ENCODE assay signal across 1 cellular context in the genomic region with DNA sequence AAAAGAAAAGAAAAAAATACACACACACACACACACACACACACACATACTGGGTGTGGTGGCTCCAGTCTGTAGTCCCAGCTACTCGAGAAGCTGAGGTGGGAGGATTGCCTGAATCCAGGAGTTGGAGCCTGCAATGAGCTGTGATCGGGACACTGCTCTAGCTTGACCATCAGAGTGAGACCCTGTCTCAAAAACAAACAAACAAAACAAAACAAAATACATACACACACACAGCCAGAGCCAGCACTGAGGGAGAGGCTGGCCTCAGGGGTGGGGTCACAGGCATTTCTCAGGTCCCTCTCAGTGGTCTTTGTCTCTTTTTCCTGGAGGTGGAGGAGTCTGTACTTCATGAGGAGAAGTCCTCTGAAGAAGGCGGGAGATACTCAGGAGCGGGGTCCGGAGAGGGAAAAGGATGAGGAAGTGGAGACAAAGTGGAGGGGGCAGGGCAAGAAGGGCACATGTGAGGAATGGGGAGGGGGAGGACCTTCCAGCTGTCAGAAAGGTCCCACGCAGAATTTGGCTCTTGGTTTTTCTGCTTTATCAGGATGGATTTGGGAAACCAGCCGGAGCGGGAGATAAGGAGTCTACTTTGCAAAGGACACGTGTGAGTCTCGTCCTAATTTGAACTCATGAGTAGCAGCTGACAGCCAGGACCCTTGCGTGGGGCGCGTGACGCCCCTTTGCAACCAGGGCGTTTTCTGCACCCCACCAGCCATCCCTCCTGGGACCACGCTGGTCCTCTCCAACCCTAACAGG.
TF ChIP-seq lines count a peak whose summit lies in the region.

No MANE protein-coding gene starts in this region.

TF ChIP-seq in K562, 482 proteins besides CTCF, POLR2A, EP300 and RAD21 (continued from another document and continues in another):
- TF ChIP-seq, protein P1, sequence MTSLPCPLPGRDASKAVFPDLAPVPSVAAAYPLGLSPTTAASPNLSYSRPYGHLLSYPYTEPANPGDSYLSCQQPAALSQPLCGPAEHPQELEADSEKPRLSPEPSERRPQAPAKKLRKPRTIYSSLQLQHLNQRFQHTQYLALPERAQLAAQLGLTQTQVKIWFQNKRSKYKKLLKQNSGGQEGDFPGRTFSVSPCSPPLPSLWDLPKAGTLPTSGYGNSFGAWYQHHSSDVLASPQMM (CRISPR knock-in tag; IDR thresholded peaks at IDR 0.05), result no peak
- TF ChIP-seq RHOXF2B (CRISPR knock-in tag; conservative IDR thresholded peaks at IDR 0.05), result no peak
- TF ChIP-seq CTBP1 (IDR thresholded peaks at IDR 0.05; ENCODE audit: borderline replicate concordance), result peak; percentile 68; the same call in 1 of the 2 replicates
- peak in 1 of 2 experiments; percentile 38; a peak in 1 of 4 replicates for TF ChIP-seq KDM1A (IDR thresholded peaks at IDR 0.05)
- TF ChIP-seq HBP1 (CRISPR knock-in tag; IDR thresholded peaks at IDR 0.05), result no peak
- no peak for TF ChIP-seq PTTG1 (tag; IDR thresholded peaks at IDR 0.05; ENCODE audit: low read depth)
- no peak for TF ChIP-seq PURB (CRISPR knock-in tag; IDR thresholded peaks at IDR 0.05; ENCODE audit: low read depth)
- no peak for TF ChIP-seq RBM25 (IDR thresholded peaks at IDR 0.05; ENCODE audit: low read depth, low read length, severe bottlenecking)
- TF ChIP-seq SP1 (CRISPR knock-in tag; IDR thresholded peaks at IDR 0.05), result no peak; the same call in 1 of the 2 replicates
- no peak for TF ChIP-seq ZNF311 (CRISPR knock-in tag; IDR thresholded peaks at IDR 0.05)
- TF ChIP-seq MBD1 (CRISPR knock-in tag; IDR thresholded peaks at IDR 0.05), result no peak
- TF ChIP-seq, protein P2, sequence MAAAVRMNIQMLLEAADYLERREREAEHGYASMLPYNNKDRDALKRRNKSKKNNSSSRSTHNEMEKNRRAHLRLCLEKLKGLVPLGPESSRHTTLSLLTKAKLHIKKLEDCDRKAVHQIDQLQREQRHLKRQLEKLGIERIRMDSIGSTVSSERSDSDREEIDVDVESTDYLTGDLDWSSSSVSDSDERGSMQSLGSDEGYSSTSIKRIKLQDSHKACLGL (CRISPR knock-in tag; IDR thresholded peaks at IDR 0.05; ENCODE audit: borderline replicate concordance, poor library complexity, severe bottlenecking), result no peak
- TF ChIP-seq CHD2 (IDR thresholded peaks at IDR 0.05; ENCODE audit: low read depth, low read length), result no peak
- TF ChIP-seq ZNF830 (CRISPR knock-in tag; IDR thresholded peaks at IDR 0.05), result no peak
- TF ChIP-seq MLX (CRISPR knock-in tag; conservative IDR thresholded peaks at IDR 0.05), result no peak
- TF ChIP-seq NFYB (IDR thresholded peaks at IDR 0.05; ENCODE audit: extremely low read depth, insufficient read length), result no peak
- TF ChIP-seq JUN (IDR thresholded peaks at IDR 0.05; ENCODE audit: borderline replicate concordance, low read depth, low read length), result peak; percentile 46; the same call in 1 of the 2 replicates
- TF ChIP-seq JUN (CRISPR knock-in tag; IDR thresholded peaks at IDR 0.05; ENCODE audit: borderline replicate concordance), result no peak
- no peak for TF ChIP-seq FIP1L1 (IDR thresholded peaks at IDR 0.05; ENCODE audit: low read depth, low read length, poor library complexity, severe bottlenecking)
- no peak for TF ChIP-seq GTF2B (IDR thresholded peaks at IDR 0.05; ENCODE audit: extremely low read depth, insufficient read length)
- no peak for TF ChIP-seq ZNF3 (CRISPR knock-in tag; IDR thresholded peaks at IDR 0.05)
- TF ChIP-seq KLF10 (CRISPR knock-in tag; IDR thresholded peaks at IDR 0.05), result no peak
- no peak for TF ChIP-seq POLR2AphosphoS2 (IDR thresholded peaks at IDR 0.05; ENCODE audit: low read length)
- TF ChIP-seq, protein P3, sequence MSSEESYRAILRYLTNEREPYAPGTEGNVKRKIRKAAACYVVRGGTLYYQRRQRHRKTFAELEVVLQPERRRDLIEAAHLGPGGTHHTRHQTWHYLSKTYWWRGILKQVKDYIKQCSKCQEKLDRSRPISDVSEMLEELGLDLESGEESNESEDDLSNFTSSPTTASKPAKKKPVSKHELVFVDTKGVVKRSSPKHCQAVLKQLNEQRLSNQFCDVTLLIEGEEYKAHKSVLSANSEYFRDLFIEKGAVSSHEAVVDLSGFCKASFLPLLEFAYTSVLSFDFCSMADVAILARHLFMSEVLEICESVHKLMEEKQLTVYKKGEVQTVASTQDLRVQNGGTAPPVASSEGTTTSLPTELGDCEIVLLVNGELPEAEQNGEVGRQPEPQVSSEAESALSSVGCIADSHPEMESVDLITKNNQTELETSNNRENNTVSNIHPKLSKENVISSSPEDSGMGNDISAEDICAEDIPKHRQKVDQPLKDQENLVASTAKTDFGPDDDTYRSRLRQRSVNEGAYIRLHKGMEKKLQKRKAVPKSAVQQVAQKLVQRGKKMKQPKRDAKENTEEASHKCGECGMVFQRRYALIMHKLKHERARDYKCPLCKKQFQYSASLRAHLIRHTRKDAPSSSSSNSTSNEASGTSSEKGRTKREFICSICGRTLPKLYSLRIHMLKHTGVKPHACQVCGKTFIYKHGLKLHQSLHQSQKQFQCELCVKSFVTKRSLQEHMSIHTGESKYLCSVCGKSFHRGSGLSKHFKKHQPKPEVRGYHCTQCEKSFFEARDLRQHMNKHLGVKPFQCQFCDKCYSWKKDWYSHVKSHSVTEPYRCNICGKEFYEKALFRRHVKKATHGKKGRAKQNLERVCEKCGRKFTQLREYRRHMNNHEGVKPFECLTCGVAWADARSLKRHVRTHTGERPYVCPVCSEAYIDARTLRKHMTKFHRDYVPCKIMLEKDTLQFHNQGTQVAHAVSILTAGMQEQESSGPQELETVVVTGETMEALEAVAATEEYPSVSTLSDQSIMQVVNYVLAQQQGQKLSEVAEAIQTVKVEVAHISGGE (CRISPR knock-in tag; IDR thresholded peaks at IDR 0.05), result peak in 1 of 3 experiments; percentile 43; a peak in 1 of 6 replicates
- TF ChIP-seq CCNT2 (IDR thresholded peaks at IDR 0.05; ENCODE audit: borderline replicate concordance, extremely low read depth, insufficient read length, low read depth, low read length), result peak; percentile 36
- no peak for TF ChIP-seq ETV6 (IDR thresholded peaks at IDR 0.05; ENCODE audit: borderline replicate concordance in 1 of 2, low read depth in 2 of 2, low read length in 1 of 2)
- no peak for TF ChIP-seq ETV6 (CRISPR knock-in tag; IDR thresholded peaks at IDR 0.05; ENCODE audit: borderline replicate concordance)
- 0 out of 2 replicates have a peak, but pooled peaks have one; percentile 37 for TF ChIP-seq LEF1 (IDR thresholded peaks at IDR 0.05)
- no peak for TF ChIP-seq ZBTB43 (CRISPR knock-in tag; IDR thresholded peaks at IDR 0.05)
- TF ChIP-seq TBL1XR1 (IDR thresholded peaks at IDR 0.05; ENCODE audit: low read length in 2 of 2), result 0 out of 4 replicates have a peak, but pooled peaks of 1 of the 2 experiments have one; percentile 56
- TF ChIP-seq, protein P4, sequence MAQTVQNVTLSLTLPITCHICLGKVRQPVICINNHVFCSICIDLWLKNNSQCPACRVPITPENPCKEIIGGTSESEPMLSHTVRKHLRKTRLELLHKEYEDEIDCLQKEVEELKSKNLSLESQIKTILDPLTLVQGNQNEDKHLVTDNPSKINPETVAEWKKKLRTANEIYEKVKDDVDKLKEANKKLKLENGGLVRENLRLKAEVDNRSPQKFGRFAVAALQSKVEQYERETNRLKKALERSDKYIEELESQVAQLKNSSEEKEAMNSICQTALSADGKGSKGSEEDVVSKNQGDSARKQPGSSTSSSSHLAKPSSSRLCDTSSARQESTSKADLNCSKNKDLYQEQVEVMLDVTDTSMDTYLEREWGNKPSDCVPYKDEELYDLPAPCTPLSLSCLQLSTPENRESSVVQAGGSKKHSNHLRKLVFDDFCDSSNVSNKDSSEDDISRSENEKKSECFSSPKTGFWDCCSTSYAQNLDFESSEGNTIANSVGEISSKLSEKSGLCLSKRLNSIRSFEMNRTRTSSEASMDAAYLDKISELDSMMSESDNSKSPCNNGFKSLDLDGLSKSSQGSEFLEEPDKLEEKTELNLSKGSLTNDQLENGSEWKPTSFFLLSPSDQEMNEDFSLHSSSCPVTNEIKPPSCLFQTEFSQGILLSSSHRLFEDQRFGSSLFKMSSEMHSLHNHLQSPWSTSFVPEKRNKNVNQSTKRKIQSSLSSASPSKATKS (CRISPR knock-in tag; IDR thresholded peaks at IDR 0.05), result no peak
- TF ChIP-seq, protein P5, sequence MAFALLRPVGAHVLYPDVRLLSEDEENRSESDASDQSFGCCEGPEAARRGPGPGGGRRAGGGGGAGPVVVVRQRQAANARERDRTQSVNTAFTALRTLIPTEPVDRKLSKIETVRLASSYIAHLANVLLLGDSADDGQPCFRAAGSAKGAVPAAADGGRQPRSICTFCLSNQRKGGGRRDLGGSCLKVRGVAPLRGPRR (CRISPR knock-in tag; IDR thresholded peaks at IDR 0.05), result no peak
- TF ChIP-seq SAFB2 (IDR thresholded peaks at IDR 0.05; ENCODE audit: borderline replicate concordance, low read depth, low read length, severe bottlenecking), result no peak
- no peak for TF ChIP-seq ID3 (CRISPR knock-in tag; IDR thresholded peaks at IDR 0.05)
- no peak for TF ChIP-seq ID3 (tag; IDR thresholded peaks at IDR 0.05)
- TF ChIP-seq U2AF1 (optimal IDR thresholded peaks at IDR 0.05; ENCODE audit: low read depth, low read length), result no peak
- no peak for TF ChIP-seq ZNF551 (CRISPR knock-in tag; IDR thresholded peaks at IDR 0.05)
- no peak for TF ChIP-seq GMEB1 (CRISPR knock-in tag; IDR thresholded peaks at IDR 0.05)
- TF ChIP-seq, protein P6, sequence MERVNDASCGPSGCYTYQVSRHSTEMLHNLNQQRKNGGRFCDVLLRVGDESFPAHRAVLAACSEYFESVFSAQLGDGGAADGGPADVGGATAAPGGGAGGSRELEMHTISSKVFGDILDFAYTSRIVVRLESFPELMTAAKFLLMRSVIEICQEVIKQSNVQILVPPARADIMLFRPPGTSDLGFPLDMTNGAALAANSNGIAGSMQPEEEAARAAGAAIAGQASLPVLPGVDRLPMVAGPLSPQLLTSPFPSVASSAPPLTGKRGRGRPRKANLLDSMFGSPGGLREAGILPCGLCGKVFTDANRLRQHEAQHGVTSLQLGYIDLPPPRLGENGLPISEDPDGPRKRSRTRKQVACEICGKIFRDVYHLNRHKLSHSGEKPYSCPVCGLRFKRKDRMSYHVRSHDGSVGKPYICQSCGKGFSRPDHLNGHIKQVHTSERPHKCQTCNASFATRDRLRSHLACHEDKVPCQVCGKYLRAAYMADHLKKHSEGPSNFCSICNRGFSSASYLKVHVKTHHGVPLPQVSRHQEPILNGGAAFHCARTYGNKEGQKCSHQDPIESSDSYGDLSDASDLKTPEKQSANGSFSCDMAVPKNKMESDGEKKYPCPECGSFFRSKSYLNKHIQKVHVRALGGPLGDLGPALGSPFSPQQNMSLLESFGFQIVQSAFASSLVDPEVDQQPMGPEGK (CRISPR knock-in tag; IDR thresholded peaks at IDR 0.05; ENCODE audit: borderline replicate concordance), result no peak
- TF ChIP-seq CREBBP (IDR thresholded peaks at IDR 0.05; ENCODE audit: low read depth, low read length), result no peak
